Comparison of ENCODE assay signal across 14 cellular contexts in genomic region chrX:49995021-49995731, GRCh38.
DNase-seq lines count a peak whose midpoint lies in the region; ATAC-seq and TF ChIP-seq lines count a peak whose summit lies in the region.
"Had no signal": no experiment of that assay in that cellular context is flagged by ENCODE, and none has a peak within 500 bp of the region (broad histone marks: within the 10 kb centered on the region; RNA-seq: fewer than 3 reads in every experiment).

No MANE protein-coding gene starts in this region.

- TF ChIP-seq CTCF in Panc1 (IDR thresholded peaks at IDR 0.05) (no peak), osteoblast (IDR thresholded peaks at IDR 0.05; ENCODE audit: extremely low read depth, low read depth, low read length) (no peak)

- H3K27ac ChIP-seq in Panc1 (ENCODE audit: low read length) (no peak overlapping the region), osteoblast (ENCODE audit: low read depth, low read length) (peak overlapping the region; percentile 47)
- H3K27ac ChIP-seq: gastroesophageal sphincter, HL-60 had no signal

- intact Hi-C loops in Panc1 (cut with micrococcal nuclease; ENCODE audit: unreplicated experiment): no loop called here

- no peaks in the 10 kb centered on the region for H3K79me2 ChIP-seq in osteoblast (ENCODE audit: insufficient read depth, low read length)

- in situ Hi-C loops in Panc1 (cut with HindIII; ENCODE audit: low pct_unique_long_range_greater_than_20kb, low sequenced_read_pairs): no loop called here

- H3K36me3 ChIP-seq in Panc1 (ENCODE audit: control insufficient read depth, insufficient read depth, low read length) (no peaks in the 10 kb centered on the region), osteoblast (ENCODE audit: insufficient read depth, low read length) (no peaks in the 10 kb centered on the region)
- H3K36me3 ChIP-seq: gastroesophageal sphincter had no signal

- DNase-seq in ELR (ENCODE audit: low read depth): peak; percentile 50
- peak; percentile 32 for DNase-seq in Panc1 (ENCODE audit: low read depth, low spot score)
- peak; percentile 7 for DNase-seq in fibroblast of gingiva (ENCODE audit: low read depth)
- DNase-seq in osteoblast (ENCODE audit: insufficient read length, low spot score, missing footprints): peak; percentile 32
- no peak for DNase-seq in activated naive CD4-positive, alpha-beta T cell (lab: John Stamatoyannopoulos, UW)
- no peak for DNase-seq in NCI-H1092 (lab: John Stamatoyannopoulos, UW)
- DNase-seq: aorta, DND-41, NCI-H2107 had no signal

- ATAC-seq in Panc1 (peak; percentile 91), HG03045 (IDR thresholded peaks at IDR 0.05; ENCODE audit: unreplicated experiment) (no peak), GM21737 (IDR thresholded peaks at IDR 0.05; ENCODE audit: unreplicated experiment) (no peak)
- ATAC-seq: gastroesophageal sphincter; stimulated activated effector memory CD8-positive, alpha-beta T cell treated with anti-CD3 and anti-CD28 coated beads, Interleukin-12 subunit alpha, Interleukin-12 subunit beta, amount 100 ng/mL, for 72 hours had no signal

- no TSS peak for BruUV-seq in Panc1 (replicated peaks; lab: Mats Ljungman, UMichigan)

- H3K9me3 ChIP-seq in Panc1 (ENCODE audit: control insufficient read depth, insufficient read depth, low read depth, low read length): no peaks in the 10 kb centered on the region
- no peaks in the 10 kb centered on the region for H3K9me3 ChIP-seq in osteoblast (ENCODE audit: low read depth, low read length)
- H3K9me3 ChIP-seq: gastroesophageal sphincter had no signal

- CTCF ChIA-PET in Panc1 (lab: Charles Lee): no interaction called here

- POLR2A ChIA-PET in Panc1 (lab: Charles Lee): no interaction called here

- no peak overlapping the region for H2AFZ ChIP-seq in osteoblast (ENCODE audit: low read length)

- H3K4me2 ChIP-seq in osteoblast (ENCODE audit: insufficient read depth, low read length): peak overlapping the region; percentile 15

- H4K20me1 ChIP-seq in osteoblast (ENCODE audit: insufficient read depth, low read length): no peaks in the 10 kb centered on the region

- H3K27me3 ChIP-seq in Panc1 (ENCODE audit: control insufficient read depth, insufficient read depth, low read length): no peaks in the 10 kb centered on the region
- H3K27me3 ChIP-seq in osteoblast (ENCODE audit: insufficient read depth, low read length): peaks cover 6% of the 10 kb centered on the region
- H3K27me3 ChIP-seq: gastroesophageal sphincter had no signal

- H3K4me3 ChIP-seq in Panc1 (ENCODE audit: low read depth in 2 of 2, low read length in 2 of 2): no peak overlapping the region
- no peak overlapping the region for H3K4me3 ChIP-seq in osteoblast (ENCODE audit: insufficient read depth, low read length)
- H3K4me3 ChIP-seq: gastroesophageal sphincter had no signal

- peaks cover 11% of the 10 kb centered on the region; the same call in 1 of the 2 replicates for H3K4me1 ChIP-seq in Panc1 (ENCODE audit: control insufficient read depth, insufficient read depth, low read length)
- H3K4me1 ChIP-seq in osteoblast (ENCODE audit: insufficient read depth, low read length): peaks cover 26% of the 10 kb centered on the region
- H3K4me1 ChIP-seq: gastroesophageal sphincter had no signal

Comparison
In these comparisons a context has a peak if more than half of its experiments do, and no peak if none do; other contexts are left out.
1. DNase-seq: peak in ELR (single experiment), Panc1 (single experiment), fibroblast of gingiva (single experiment) and osteoblast (single experiment); none in activated naive CD4-positive, alpha-beta T cell (0 of 4) and NCI-H1092 (single experiment).